2 cellular contexts compared by ENCODE assay signal in the genomic region with DNA sequence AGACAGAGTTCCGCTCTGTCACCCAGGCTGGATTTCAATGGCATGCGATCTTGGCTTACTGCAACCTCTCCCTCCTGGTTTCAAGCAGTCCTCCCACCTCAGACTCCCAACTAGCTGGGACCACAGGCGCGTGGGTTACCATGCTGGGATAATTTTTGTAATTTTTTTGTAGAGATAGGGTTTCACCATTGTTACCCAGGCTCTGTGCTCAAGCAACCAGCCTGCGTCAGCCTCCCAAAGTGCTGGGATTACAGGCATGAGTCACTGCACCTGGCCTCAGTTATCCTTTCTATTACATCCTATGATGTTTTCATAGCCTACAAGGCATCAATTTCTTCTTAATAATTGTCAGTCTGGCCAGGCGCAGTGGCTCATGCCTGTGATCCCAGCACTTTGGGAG.
TF ChIP-seq lines count a peak whose summit lies in the region.

No MANE protein-coding gene starts in this region.

TF ChIP-seq in SK-N-SH treated with all-trans-retinoic acid at 6 μM for 48 hours, 23 proteins besides CTCF, POLR2A, EP300 and RAD21 (continued from another document):
- TF ChIP-seq, protein P1, sequence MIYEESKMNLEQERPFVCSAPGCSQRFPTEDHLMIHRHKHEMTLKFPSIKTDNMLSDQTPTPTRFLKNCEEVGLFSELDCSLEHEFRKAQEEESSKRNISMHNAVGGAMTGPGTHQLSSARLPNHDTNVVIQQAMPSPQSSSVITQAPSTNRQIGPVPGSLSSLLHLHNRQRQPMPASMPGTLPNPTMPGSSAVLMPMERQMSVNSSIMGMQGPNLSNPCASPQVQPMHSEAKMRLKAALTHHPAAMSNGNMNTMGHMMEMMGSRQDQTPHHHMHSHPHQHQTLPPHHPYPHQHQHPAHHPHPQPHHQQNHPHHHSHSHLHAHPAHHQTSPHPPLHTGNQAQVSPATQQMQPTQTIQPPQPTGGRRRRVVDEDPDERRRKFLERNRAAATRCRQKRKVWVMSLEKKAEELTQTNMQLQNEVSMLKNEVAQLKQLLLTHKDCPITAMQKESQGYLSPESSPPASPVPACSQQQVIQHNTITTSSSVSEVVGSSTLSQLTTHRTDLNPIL (CRISPR knock-in tag; IDR thresholded peaks at IDR 0.05; ENCODE audit: low read depth) = no peak
- TF ChIP-seq RARB (CRISPR knock-in tag; IDR thresholded peaks at IDR 0.05) (no peak), ZNF8 (CRISPR knock-in tag; IDR thresholded peaks at IDR 0.05) (no peak), ESRRG (CRISPR knock-in tag; IDR thresholded peaks at IDR 0.05) (no peak)

TF ChIP-seq in SK-N-SH, 30 proteins besides CTCF, POLR2A, EP300 and RAD21 (continued from another document):
- TF ChIP-seq, protein P2, sequence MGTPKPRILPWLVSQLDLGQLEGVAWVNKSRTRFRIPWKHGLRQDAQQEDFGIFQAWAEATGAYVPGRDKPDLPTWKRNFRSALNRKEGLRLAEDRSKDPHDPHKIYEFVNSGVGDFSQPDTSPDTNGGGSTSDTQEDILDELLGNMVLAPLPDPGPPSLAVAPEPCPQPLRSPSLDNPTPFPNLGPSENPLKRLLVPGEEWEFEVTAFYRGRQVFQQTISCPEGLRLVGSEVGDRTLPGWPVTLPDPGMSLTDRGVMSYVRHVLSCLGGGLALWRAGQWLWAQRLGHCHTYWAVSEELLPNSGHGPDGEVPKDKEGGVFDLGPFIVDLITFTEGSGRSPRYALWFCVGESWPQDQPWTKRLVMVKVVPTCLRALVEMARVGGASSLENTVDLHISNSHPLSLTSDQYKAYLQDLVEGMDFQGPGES (IDR thresholded peaks at IDR 0.05; ENCODE audit: low read depth, low read length) = no peak
- TF ChIP-seq JUND (IDR thresholded peaks at IDR 0.05) (no peak), MXI1 (IDR thresholded peaks at IDR 0.05; ENCODE audit: low read depth, low read length) (no peak), RXRA (IDR thresholded peaks at IDR 0.05; ENCODE audit: borderline replicate concordance, low read depth) (no peak), EZH2phosphoT487 (IDR thresholded peaks at IDR 0.05; ENCODE audit: borderline replicate concordance, low read depth) (no peak), YY1 (IDR thresholded peaks at IDR 0.05; ENCODE audit: low read depth) (no peak), SIN3A (IDR thresholded peaks at IDR 0.05; ENCODE audit: borderline replicate concordance, low read depth, low read length) (no peak)
- TF ChIP-seq, protein P3, sequence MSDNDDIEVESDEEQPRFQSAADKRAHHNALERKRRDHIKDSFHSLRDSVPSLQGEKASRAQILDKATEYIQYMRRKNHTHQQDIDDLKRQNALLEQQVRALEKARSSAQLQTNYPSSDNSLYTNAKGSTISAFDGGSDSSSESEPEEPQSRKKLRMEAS (IDR thresholded peaks at IDR 0.05; ENCODE audit: low read depth) = no peak
- TF ChIP-seq, protein P4, sequence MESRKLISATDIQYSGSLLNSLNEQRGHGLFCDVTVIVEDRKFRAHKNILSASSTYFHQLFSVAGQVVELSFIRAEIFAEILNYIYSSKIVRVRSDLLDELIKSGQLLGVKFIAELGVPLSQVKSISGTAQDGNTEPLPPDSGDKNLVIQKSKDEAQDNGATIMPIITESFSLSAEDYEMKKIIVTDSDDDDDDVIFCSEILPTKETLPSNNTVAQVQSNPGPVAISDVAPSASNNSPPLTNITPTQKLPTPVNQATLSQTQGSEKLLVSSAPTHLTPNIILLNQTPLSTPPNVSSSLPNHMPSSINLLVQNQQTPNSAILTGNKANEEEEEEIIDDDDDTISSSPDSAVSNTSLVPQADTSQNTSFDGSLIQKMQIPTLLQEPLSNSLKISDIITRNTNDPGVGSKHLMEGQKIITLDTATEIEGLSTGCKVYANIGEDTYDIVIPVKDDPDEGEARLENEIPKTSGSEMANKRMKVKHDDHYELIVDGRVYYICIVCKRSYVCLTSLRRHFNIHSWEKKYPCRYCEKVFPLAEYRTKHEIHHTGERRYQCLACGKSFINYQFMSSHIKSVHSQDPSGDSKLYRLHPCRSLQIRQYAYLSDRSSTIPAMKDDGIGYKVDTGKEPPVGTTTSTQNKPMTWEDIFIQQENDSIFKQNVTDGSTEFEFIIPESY (IDR thresholded peaks at IDR 0.05; ENCODE audit: borderline replicate concordance, low read depth) = no peak
